13 cellular contexts compared by ENCODE assay signal in the genomic region with DNA sequence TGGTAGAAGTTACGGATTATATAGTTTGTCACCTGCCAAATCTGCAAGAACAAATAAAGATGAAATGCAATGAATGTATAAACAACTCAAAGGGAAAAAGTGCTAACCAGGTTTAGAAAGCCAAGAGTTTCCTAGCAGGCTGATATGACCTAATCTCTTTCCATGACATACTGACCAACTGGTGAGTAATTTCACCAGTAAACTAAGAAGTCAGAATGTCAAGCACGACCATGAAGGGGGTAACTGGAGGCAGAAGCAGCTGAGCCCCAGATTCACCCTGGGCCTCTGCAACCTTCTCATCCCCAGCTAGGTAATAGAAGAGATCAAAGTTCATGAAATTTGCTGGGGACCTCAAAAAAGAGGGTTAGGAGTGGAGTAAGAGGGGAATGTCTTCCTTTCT. TPM values are rescaled to one million over a fixed set of nuclear protein-coding genes. Genes with fewer than 3 reads are reported as not detected.
DNase-seq lines count a peak whose midpoint lies in the region; ATAC-seq, FAIRE-seq and TF ChIP-seq lines count a peak whose summit lies in the region.
"Had no signal": no experiment of that assay in that cellular context is flagged by ENCODE, and none has a peak within 500 bp of the region (broad histone marks: within the 10 kb centered on the region; RNA-seq: fewer than 3 reads in every experiment).

No MANE protein-coding gene starts in this region.

- no peak for TF ChIP-seq CTCF in endothelial cell of umbilical vein (IDR thresholded peaks at IDR 0.05; ENCODE audit: extremely low read depth in 1 of 2, insufficient read depth in 1 of 2, low read depth in 1 of 2, low read length in 2 of 2)
- no peak for TF ChIP-seq CTCF in mammary epithelial cell (conservative IDR thresholded peaks at IDR 0.05 in 1 of 2, IDR thresholded peaks at IDR 0.05 in 1 of 2; ENCODE audit: extremely low read depth in 1 of 2, insufficient read depth in 1 of 2, low read depth in 1 of 2, low read length in 2 of 2)

- H3K4me1 ChIP-seq in endothelial cell of umbilical vein (ENCODE audit: control insufficient read depth, extremely low read depth, insufficient read depth, low read length) (no peaks in the 10 kb centered on the region), mammary epithelial cell (ENCODE audit: insufficient read depth, low read length) (no peaks in the 10 kb centered on the region)

- H3K36me3 Mint-ChIP-seq in stimulated activated effector memory CD8-positive, alpha-beta T cell treated with anti-CD3 and anti-CD28 coated beads, Interleukin-12 subunit alpha, Interleukin-12 subunit beta, amount 100 ng/mL, for 72 hours = no peaks in the 10 kb centered on the region

- ATAC-seq in GM19035 (IDR thresholded peaks at IDR 0.05; ENCODE audit: unreplicated experiment) (peak; percentile 74), HG03095 (IDR thresholded peaks at IDR 0.05; ENCODE audit: unreplicated experiment) (peak; percentile 60), GM21717 (IDR thresholded peaks at IDR 0.05; ENCODE audit: unreplicated experiment) (no peak)
- peak; percentile 98 for ATAC-seq in stimulated activated effector memory CD8-positive, alpha-beta T cell treated with anti-CD3 and anti-CD28 coated beads, Interleukin-12 subunit alpha, Interleukin-12 subunit beta, amount 100 ng/mL, for 72 hours
- ATAC-seq: GM23338 had no signal

- intact Hi-C loops in endothelial cell of umbilical vein (cut with micrococcal nuclease) (no loop called here), mammary epithelial cell (cut with micrococcal nuclease) (no loop called here)

- H3K4me3 Mint-ChIP-seq in stimulated activated effector memory CD8-positive, alpha-beta T cell treated with anti-CD3 and anti-CD28 coated beads, Interleukin-12 subunit alpha, Interleukin-12 subunit beta, amount 100 ng/mL, for 72 hours = peak overlapping the region; percentile 29
- H3K4me3 Mint-ChIP-seq: GM23338 had no signal

- DNase-seq in endothelial cell of umbilical vein (ENCODE audit: low read depth, low spot score) (peak; percentile 30), mammary epithelial cell (no peak), NCI-H526 treated with DMSO at 0.1 percent for 48 hours (lab: John Stamatoyannopoulos, UW) (no peak)
- no peak for DNase-seq in stimulated activated effector memory CD8-positive, alpha-beta T cell treated with anti-CD3 and anti-CD28 coated beads, Interleukin-12 subunit alpha, Interleukin-12 subunit beta, amount 100 ng/mL, for 72 hours (ENCODE audit: low spot score in 2 of 2)
- DNase-seq: kidney, NCI-H524 treated with DMSO at 0.1 percent for 48 hours had no signal

- CTCF ChIA-PET in endothelial cell of umbilical vein (lab: Charles Lee) (interaction anchor here (0.7 to 1.2 kb wide), 2 partner anchors 124 to 144 kb away, joined by 3 read pairs; no protein-coding TSS in a partner anchor), mammary epithelial cell (lab: Charles Lee; ENCODE audit: low non-redundant PET) (interaction anchor here (0.7 kb wide), 1 partner anchor 122 kb away, joined by 4 read pairs; no protein-coding TSS in a partner anchor)

- 79% methylated on average over 2 of the region's 2 CpGs for WGBS in mammary epithelial cell (ENCODE audit: low coverage, missing lambda C conversion rate)

- H3K79me2 ChIP-seq in endothelial cell of umbilical vein (ENCODE audit: control insufficient read depth, insufficient read depth, low read length) (no peaks in the 10 kb centered on the region), mammary epithelial cell (ENCODE audit: insufficient read depth, low read length) (no peaks in the 10 kb centered on the region)

- H3K9me3 Mint-ChIP-seq in stimulated activated effector memory CD8-positive, alpha-beta T cell treated with anti-CD3 and anti-CD28 coated beads, Interleukin-12 subunit alpha, Interleukin-12 subunit beta, amount 100 ng/mL, for 72 hours = no peaks in the 10 kb centered on the region
- H3K9me3 Mint-ChIP-seq: GM23338 had no signal

- no peak for FAIRE-seq in endothelial cell of umbilical vein (lab: Jason Lieb, UNC)
- FAIRE-seq: D721Med, kidney had no signal

- H3K4me2 ChIP-seq in endothelial cell of umbilical vein (ENCODE audit: insufficient read depth, low read length) (no peak overlapping the region), mammary epithelial cell (ENCODE audit: insufficient read depth, low read depth, low read length) (no peak overlapping the region)
- H3K4me2 ChIP-seq: GM23338 had no signal

- BruUV-seq in endothelial cell of umbilical vein (replicated peaks; lab: Mats Ljungman, UMichigan) (no TSS peak), mammary epithelial cell (replicated peaks; lab: Mats Ljungman, UMichigan) (no TSS peak)

- H3K27ac ChIP-seq in endothelial cell of umbilical vein (ENCODE audit: insufficient read depth, low read depth, low read length) (no peak overlapping the region), mammary epithelial cell (ENCODE audit: insufficient read depth, low read depth, low read length) (no peak overlapping the region)
- H3K27ac ChIP-seq: cardiac muscle cell, SK-N-MC had no signal

- in situ Hi-C loops in mammary epithelial cell (cut with MboI; ENCODE audit: low sequenced_read_pairs in 2 of 2) = no loop called here

- H3K4me3 ChIP-seq in endothelial cell of umbilical vein (replicated peaks in 1 of 3; ENCODE audit: insufficient read depth in 1 of 3, low read depth in 1 of 3, low read length in 3 of 3) (no peak overlapping the region), mammary epithelial cell (replicated peaks in 1 of 3; ENCODE audit: insufficient read depth in 1 of 3, low read depth in 2 of 3, low read length in 3 of 3) (no peak overlapping the region)
- H3K4me3 ChIP-seq: cardiac muscle cell, GM23338, SK-N-MC had no signal

- no peaks in the 10 kb centered on the region for H3K36me3 ChIP-seq in endothelial cell of umbilical vein (ENCODE audit: control insufficient read depth in 2 of 2, extremely low read depth in 1 of 2, insufficient read depth in 2 of 2, low read length in 2 of 2)
- H3K36me3 ChIP-seq in mammary epithelial cell (ENCODE audit: insufficient read depth, low read length) = no peaks in the 10 kb centered on the region
- H3K36me3 ChIP-seq: cardiac muscle cell had no signal

- dilution Hi-C loops in endothelial cell of umbilical vein (cut with MboI; ENCODE audit: extremely low pct_ligation_motif_present, low sequenced_read_pairs) (no loop called here), mammary epithelial cell (cut with HindIII; ENCODE audit: low sequenced_read_pairs) (no loop called here)

- H3K27me3 ChIP-seq in endothelial cell of umbilical vein (ENCODE audit: control insufficient read depth in 2 of 2, insufficient read depth in 2 of 2, low read length in 2 of 2) (no peaks in the 10 kb centered on the region), mammary epithelial cell (ENCODE audit: insufficient read depth, low read length) (no peaks in the 10 kb centered on the region)
- H3K27me3 ChIP-seq: cardiac muscle cell had no signal

- H3K4me1 Mint-ChIP-seq in stimulated activated effector memory CD8-positive, alpha-beta T cell treated with anti-CD3 and anti-CD28 coated beads, Interleukin-12 subunit alpha, Interleukin-12 subunit beta, amount 100 ng/mL, for 72 hours = peaks cover 21% of the 10 kb centered on the region

- POLR2A ChIA-PET in endothelial cell of umbilical vein (lab: Charles Lee) = no interaction called here

- H3K9me3 ChIP-seq in endothelial cell of umbilical vein (replicated peaks; ENCODE audit: control insufficient read depth, insufficient read depth, low read length) = no peaks in the 10 kb centered on the region
- no peaks in the 10 kb centered on the region for H3K9me3 ChIP-seq in mammary epithelial cell (replicated peaks; ENCODE audit: insufficient read depth, low read length)

- H3K9ac ChIP-seq in endothelial cell of umbilical vein (replicated peaks; ENCODE audit: extremely low read depth, insufficient read depth, low read length) (no peak overlapping the region), mammary epithelial cell (ENCODE audit: insufficient read depth, low read length) (no peak overlapping the region)

- peak overlapping the region; percentile 90 for H3K27ac Mint-ChIP-seq in stimulated activated effector memory CD8-positive, alpha-beta T cell treated with anti-CD3 and anti-CD28 coated beads, Interleukin-12 subunit alpha, Interleukin-12 subunit beta, amount 100 ng/mL, for 72 hours
- H3K27ac Mint-ChIP-seq: GM23338 had no signal

- H3K9me1 ChIP-seq in endothelial cell of umbilical vein (replicated peaks; ENCODE audit: control insufficient read depth, extremely low read depth, insufficient read depth, low read length) = no peaks in the 10 kb centered on the region

- H4K20me1 ChIP-seq in endothelial cell of umbilical vein (replicated peaks; ENCODE audit: control insufficient read depth, extremely low read depth, insufficient read depth, low read length) (no peaks in the 10 kb centered on the region), mammary epithelial cell (ENCODE audit: insufficient read depth, low read length) (no peaks in the 10 kb centered on the region)

- no peak overlapping the region for H2AFZ ChIP-seq in endothelial cell of umbilical vein (ENCODE audit: low read depth, low read length)
- no peak overlapping the region for H2AFZ ChIP-seq in mammary epithelial cell (ENCODE audit: low read depth, low read length)
- H2AFZ ChIP-seq: GM23338 had no signal

- no peak for TF ChIP-seq POLR2A in endothelial cell of umbilical vein (IDR thresholded peaks at IDR 0.05; ENCODE audit: low read depth, low read length)

TF ChIP-seq in endothelial cell of umbilical vein, 7 proteins besides CTCF, POLR2A, EP300 and RAD21:
- TF ChIP-seq, protein P1, sequence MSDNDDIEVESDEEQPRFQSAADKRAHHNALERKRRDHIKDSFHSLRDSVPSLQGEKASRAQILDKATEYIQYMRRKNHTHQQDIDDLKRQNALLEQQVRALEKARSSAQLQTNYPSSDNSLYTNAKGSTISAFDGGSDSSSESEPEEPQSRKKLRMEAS (IDR thresholded peaks at IDR 0.05; ENCODE audit: insufficient read depth, insufficient read length) = no peak
- no peak for TF ChIP-seq FOS (IDR thresholded peaks at IDR 0.05; ENCODE audit: borderline replicate concordance, insufficient read depth, low read length)
- TF ChIP-seq JUN (IDR thresholded peaks at IDR 0.05; ENCODE audit: borderline replicate concordance, insufficient read depth, insufficient read length, low read depth) = no peak

RNA-seq across cellular contexts. Expression of a gene that starts 10.2 kb away (rescaled TPM):
- total RNA-seq in endothelial cell of umbilical vein (830 and 937 TPM in 2 replicates), mammary epithelial cell (10 to 100 TPM; 26.2 to 53.5 TPM)
- polyA plus RNA-seq in endothelial cell of umbilical vein (1,101 and 1,250 TPM in 2 replicates), mammary epithelial cell (18.3 TPM)
- 523 and 798 TPM in 2 replicates for polyA plus RNA-seq in endothelial cell of umbilical vein (2011; cell fraction: cytosol; rRNA removed)
- polyA plus RNA-seq in endothelial cell of umbilical vein (2011; cell fraction: nucleus; rRNA removed) = 517 and 555 TPM in 2 replicates
- 507 and 871 TPM in 2 replicates for polyA plus RNA-seq in endothelial cell of umbilical vein (2012)
- polyA minus RNA-seq in endothelial cell of umbilical vein (476 and 592 TPM in 2 replicates), mammary epithelial cell (4.2 TPM)
- 265 TPM for polyA minus RNA-seq in endothelial cell of umbilical vein (2011; cell fraction: cytosol; rRNA and poly(A)+ RNA removed)
- 333 and 638 TPM in 2 replicates for polyA minus RNA-seq in endothelial cell of umbilical vein (2011; cell fraction: nucleus; rRNA and poly(A)+ RNA removed)

Comparison
In these comparisons a context has a peak if more than half of its experiments do, and no peak if none do; other contexts are left out.
1. RNA of a gene that starts 10.2 kb away (total RNA-seq): 830 to 937 TPM in endothelial cell of umbilical vein; 26.2 to 53.5 TPM in mammary epithelial cell; every median in the first group is over 10 times any median in the second.